In the genomic region with DNA sequence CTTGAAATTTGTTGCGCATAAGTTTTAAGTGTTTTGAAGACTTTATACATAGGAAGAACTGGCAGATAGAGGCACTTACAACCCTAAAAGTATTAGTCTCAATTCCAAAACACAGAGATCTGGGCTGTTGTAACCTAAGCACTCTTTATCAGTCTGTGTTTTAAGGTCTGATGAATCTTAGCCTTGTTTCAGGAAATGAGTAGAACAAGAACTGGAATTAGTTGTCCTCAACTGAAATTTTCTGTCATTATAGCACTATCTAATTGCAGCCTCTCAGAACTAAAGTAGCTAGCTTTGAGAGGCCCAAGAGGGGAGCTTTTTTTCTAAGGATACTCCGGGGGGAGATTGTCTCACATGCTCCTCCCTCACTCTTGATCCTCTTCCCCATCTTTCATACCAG, we compare ENCODE assay signal across 1 cellular context.
TF ChIP-seq lines count a peak whose summit lies in the region.

No MANE protein-coding gene starts in this region.

TF ChIP-seq in GM23338, 12 proteins besides CTCF, POLR2A, EP300 and RAD21 (continued from another document):
- TF ChIP-seq, protein P1, sequence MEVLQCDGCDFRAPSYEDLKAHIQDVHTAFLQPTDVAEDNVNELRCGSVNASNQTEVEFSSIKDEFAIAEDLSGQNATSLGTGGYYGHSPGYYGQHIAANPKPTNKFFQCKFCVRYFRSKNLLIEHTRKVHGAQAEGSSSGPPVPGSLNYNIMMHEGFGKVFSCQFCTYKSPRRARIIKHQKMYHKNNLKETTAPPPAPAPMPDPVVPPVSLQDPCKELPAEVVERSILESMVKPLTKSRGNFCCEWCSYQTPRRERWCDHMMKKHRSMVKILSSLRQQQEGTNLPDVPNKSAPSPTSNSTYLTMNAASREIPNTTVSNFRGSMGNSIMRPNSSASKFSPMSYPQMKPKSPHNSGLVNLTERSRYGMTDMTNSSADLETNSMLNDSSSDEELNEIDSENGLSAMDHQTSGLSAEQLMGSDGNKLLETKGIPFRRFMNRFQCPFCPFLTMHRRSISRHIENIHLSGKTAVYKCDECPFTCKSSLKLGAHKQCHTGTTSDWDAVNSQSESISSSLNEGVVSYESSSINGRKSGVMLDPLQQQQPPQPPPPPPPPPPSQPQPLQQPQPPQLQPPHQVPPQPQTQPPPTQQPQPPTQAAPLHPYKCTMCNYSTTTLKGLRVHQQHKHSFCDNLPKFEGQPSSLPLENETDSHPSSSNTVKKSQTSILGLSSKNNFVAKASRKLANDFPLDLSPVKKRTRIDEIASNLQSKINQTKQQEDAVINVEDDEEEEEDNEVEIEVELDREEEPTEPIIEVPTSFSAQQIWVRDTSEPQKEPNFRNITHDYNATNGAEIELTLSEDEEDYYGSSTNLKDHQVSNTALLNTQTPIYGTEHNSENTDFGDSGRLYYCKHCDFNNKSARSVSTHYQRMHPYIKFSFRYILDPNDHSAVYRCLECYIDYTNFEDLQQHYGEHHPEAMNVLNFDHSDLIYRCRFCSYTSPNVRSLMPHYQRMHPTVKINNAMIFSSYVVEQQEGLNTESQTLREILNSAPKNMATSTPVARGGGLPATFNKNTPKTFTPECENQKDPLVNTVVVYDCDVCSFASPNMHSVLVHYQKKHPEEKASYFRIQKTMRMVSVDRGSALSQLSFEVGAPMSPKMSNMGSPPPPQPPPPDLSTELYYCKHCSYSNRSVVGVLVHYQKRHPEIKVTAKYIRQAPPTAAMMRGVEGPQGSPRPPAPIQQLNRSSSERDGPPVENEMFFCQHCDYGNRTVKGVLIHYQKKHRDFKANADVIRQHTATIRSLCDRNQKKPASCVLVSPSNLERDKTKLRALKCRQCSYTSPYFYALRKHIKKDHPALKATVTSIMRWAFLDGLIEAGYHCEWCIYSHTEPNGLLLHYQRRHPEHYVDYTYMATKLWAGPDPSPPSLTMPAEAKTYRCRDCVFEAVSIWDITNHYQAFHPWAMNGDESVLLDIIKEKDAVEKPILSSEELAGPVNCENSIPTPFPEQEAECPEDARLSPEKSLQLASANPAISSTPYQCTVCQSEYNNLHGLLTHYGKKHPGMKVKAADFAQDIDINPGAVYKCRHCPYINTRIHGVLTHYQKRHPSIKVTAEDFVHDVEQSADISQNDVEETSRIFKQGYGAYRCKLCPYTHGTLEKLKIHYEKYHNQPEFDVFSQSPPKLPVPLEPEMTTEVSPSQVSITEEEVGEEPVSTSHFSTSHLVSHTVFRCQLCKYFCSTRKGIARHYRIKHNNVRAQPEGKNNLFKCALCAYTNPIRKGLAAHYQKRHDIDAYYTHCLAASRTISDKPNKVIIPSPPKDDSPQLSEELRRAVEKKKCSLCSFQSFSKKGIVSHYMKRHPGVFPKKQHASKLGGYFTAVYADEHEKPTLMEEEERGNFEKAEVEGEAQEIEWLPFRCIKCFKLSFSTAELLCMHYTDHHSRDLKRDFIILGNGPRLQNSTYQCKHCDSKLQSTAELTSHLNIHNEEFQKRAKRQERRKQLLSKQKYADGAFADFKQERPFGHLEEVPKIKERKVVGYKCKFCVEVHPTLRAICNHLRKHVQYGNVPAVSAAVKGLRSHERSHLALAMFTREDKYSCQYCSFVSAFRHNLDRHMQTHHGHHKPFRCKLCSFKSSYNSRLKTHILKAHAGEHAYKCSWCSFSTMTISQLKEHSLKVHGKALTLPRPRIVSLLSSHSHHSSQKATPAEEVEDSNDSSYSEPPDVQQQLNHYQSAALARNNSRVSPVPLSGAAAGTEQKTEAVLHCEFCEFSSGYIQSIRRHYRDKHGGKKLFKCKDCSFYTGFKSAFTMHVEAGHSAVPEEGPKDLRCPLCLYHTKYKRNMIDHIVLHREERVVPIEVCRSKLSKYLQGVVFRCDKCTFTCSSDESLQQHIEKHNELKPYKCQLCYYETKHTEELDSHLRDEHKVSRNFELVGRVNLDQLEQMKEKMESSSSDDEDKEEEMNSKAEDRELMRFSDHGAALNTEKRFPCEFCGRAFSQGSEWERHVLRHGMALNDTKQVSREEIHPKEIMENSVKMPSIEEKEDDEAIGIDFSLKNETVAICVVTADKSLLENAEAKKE (CRISPR knock-in tag; IDR thresholded peaks at IDR 0.05) = no peak
- TF ChIP-seq JUNB (IDR thresholded peaks at IDR 0.05; ENCODE audit: unreplicated experiment) = no peak
- TF ChIP-seq CREB1 (CRISPR knock-in tag; IDR thresholded peaks at IDR 0.05; ENCODE audit: low read depth) = no peak
- no peak for TF ChIP-seq EZH2phosphoT487 (IDR thresholded peaks at IDR 0.05; ENCODE audit: unreplicated experiment)
- TF ChIP-seq POLR2AphosphoS5 (IDR thresholded peaks at IDR 0.05; ENCODE audit: low read depth) = no peak
- TF ChIP-seq STAT1 (IDR thresholded peaks at IDR 0.05; ENCODE audit: unreplicated experiment) = no peak
- TF ChIP-seq NANOG (IDR thresholded peaks at IDR 0.05; ENCODE audit: borderline replicate concordance) = no peak
- TF ChIP-seq, protein P2, sequence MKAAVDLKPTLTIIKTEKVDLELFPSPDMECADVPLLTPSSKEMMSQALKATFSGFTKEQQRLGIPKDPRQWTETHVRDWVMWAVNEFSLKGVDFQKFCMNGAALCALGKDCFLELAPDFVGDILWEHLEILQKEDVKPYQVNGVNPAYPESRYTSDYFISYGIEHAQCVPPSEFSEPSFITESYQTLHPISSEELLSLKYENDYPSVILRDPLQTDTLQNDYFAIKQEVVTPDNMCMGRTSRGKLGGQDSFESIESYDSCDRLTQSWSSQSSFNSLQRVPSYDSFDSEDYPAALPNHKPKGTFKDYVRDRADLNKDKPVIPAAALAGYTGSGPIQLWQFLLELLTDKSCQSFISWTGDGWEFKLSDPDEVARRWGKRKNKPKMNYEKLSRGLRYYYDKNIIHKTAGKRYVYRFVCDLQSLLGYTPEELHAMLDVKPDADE (IDR thresholded peaks at IDR 0.05) = no peak
- TF ChIP-seq ZNF331 (CRISPR knock-in tag; IDR thresholded peaks at IDR 0.05; ENCODE audit: low read depth) = no peak
- TF ChIP-seq EZH2 (IDR thresholded peaks at IDR 0.05; ENCODE audit: low read depth, unreplicated experiment) = no peak
- TF ChIP-seq, protein P3, sequence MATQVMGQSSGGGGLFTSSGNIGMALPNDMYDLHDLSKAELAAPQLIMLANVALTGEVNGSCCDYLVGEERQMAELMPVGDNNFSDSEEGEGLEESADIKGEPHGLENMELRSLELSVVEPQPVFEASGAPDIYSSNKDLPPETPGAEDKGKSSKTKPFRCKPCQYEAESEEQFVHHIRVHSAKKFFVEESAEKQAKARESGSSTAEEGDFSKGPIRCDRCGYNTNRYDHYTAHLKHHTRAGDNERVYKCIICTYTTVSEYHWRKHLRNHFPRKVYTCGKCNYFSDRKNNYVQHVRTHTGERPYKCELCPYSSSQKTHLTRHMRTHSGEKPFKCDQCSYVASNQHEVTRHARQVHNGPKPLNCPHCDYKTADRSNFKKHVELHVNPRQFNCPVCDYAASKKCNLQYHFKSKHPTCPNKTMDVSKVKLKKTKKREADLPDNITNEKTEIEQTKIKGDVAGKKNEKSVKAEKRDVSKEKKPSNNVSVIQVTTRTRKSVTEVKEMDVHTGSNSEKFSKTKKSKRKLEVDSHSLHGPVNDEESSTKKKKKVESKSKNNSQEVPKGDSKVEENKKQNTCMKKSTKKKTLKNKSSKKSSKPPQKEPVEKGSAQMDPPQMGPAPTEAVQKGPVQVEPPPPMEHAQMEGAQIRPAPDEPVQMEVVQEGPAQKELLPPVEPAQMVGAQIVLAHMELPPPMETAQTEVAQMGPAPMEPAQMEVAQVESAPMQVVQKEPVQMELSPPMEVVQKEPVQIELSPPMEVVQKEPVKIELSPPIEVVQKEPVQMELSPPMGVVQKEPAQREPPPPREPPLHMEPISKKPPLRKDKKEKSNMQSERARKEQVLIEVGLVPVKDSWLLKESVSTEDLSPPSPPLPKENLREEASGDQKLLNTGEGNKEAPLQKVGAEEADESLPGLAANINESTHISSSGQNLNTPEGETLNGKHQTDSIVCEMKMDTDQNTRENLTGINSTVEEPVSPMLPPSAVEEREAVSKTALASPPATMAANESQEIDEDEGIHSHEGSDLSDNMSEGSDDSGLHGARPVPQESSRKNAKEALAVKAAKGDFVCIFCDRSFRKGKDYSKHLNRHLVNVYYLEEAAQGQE (IDR thresholded peaks at IDR 0.05; ENCODE audit: unreplicated experiment) = no peak
